ENCODE assay signal across 8 cellular contexts in genomic region chr14:101823511-101824120, GRCh38.
DNase-seq lines count a peak whose midpoint lies in the region; ATAC-seq and TF ChIP-seq lines count a peak whose summit lies in the region.

No MANE protein-coding gene starts in this region.

- H3K4me2 ChIP-seq in DND-41 (ENCODE audit: insufficient read depth, low read length) = no peak overlapping the region
- H3K4me2 ChIP-seq in GM23248 (ENCODE audit: unreplicated experiment) = peak overlapping the region; percentile 53

- H3K36me3 ChIP-seq in DND-41 (ENCODE audit: insufficient read depth, low read length) (peaks cover 65% of the 10 kb centered on the region), GM23248 (ENCODE audit: low read depth) (no peaks in the 10 kb centered on the region), prostate gland (no peaks in the 10 kb centered on the region)

- peaks cover 8% of the 10 kb centered on the region; the same call in 1 of the 2 replicates for H3F3A ChIP-seq in GM23248 (ENCODE audit: insufficient read depth)

- no peak for TF ChIP-seq CTCF in DND-41 (IDR thresholded peaks at IDR 0.05; ENCODE audit: borderline replicate concordance, extremely low read depth, low read length, poor library complexity, severe bottlenecking)
- TF ChIP-seq CTCF in prostate gland (IDR thresholded peaks at IDR 0.05) = no peak

- H3K27ac ChIP-seq in DND-41 (ENCODE audit: low read length) = no peak overlapping the region
- peak overlapping the region; percentile 45 for H3K27ac ChIP-seq in GM23248
- H3K27ac ChIP-seq in cingulate gyrus (ENCODE audit: low read depth, low read length) = peak overlapping the region; percentile 73
- H3K27ac ChIP-seq in prostate gland = peak overlapping the region; percentile 54 to 66

- no peaks in the 10 kb centered on the region for H3K27me3 ChIP-seq in DND-41 (ENCODE audit: insufficient read depth, low read length, poor library complexity)
- no peaks in the 10 kb centered on the region for H3K27me3 ChIP-seq in GM23248 (replicated peaks; ENCODE audit: insufficient read depth)
- H3K27me3 ChIP-seq in prostate gland (replicated peaks; ENCODE audit: insufficient read depth) = no peaks in the 10 kb centered on the region

- ATAC-seq in DND-41 (ENCODE audit: insufficient read depth, low read depth) = peak; percentile 35; the same call in 1 of the 3 replicates

- H3K4me3 ChIP-seq in DND-41 (ENCODE audit: low read depth in 1 of 2, low read length in 2 of 2) = no peak overlapping the region
- H3K4me3 ChIP-seq in GM23248 = peak overlapping the region; percentile 34
- no peak overlapping the region for H3K4me3 ChIP-seq in prostate gland

- DNase-seq in DND-41 (no peak), GM23248 (peak; percentile 76), T-helper 22 cell (ENCODE audit: low read depth) (peak; percentile 71), prostate gland (ENCODE audit: low spot score) (no peak), iPS-NIHi7 (ENCODE audit: extremely low spot score) (no peak), GM19240 (ENCODE audit: insufficient read length, low spot score) (no peak), NCI-H146 (lab: John Stamatoyannopoulos, UW) (no peak)

- H3K79me2 ChIP-seq in DND-41 (ENCODE audit: insufficient read depth, low read length) (peaks cover 100% of the 10 kb centered on the region), GM23248 (ENCODE audit: insufficient read depth) (peaks cover 100% of the 10 kb centered on the region)

- TF ChIP-seq POLR2A in prostate gland (IDR thresholded peaks at IDR 0.05) = no peak

- H3K9me3 ChIP-seq in DND-41 (ENCODE audit: insufficient read depth, low read length, severe bottlenecking) (no peaks in the 10 kb centered on the region), GM23248 (ENCODE audit: low read depth) (no peaks in the 10 kb centered on the region), prostate gland (no peaks in the 10 kb centered on the region)

- H2AFZ ChIP-seq in DND-41 (ENCODE audit: low read depth, low read length) = no peak overlapping the region
- H2AFZ ChIP-seq in GM23248 = 0 out of 2 replicates have a peak overlapping the region, but pooled peaks have one; percentile 14

- no peak overlapping the region for H3K9ac ChIP-seq in DND-41 (ENCODE audit: low read depth, low read length)
- peak overlapping the region; percentile 50 for H3K9ac ChIP-seq in GM23248

- peaks cover under 1% of the 10 kb centered on the region; the same call in 1 of the 2 replicates for H3K4me1 ChIP-seq in DND-41 (ENCODE audit: insufficient read depth, low read length)
- peaks cover 25% of the 10 kb centered on the region for H3K4me1 ChIP-seq in GM23248 (ENCODE audit: insufficient read depth)
- peaks cover 4% of the 10 kb centered on the region for H3K4me1 ChIP-seq in prostate gland (replicated peaks)

- H4K20me1 ChIP-seq in DND-41 (ENCODE audit: insufficient read depth, low read length) (peaks cover 71% of the 10 kb centered on the region), GM23248 (ENCODE audit: insufficient read depth) (no peaks in the 10 kb centered on the region; the same call in 1 of the 2 replicates)

- in situ Hi-C loops in GM23248 (cut with MboI) = no loop called here

- 30 to 31% methylated on average over 12 of the region's 12 CpGs for WGBS in GM23248 (ENCODE audit: low coverage in 1 of 2, low lambda C conversion rate in 2 of 2, missing lambda C conversion rate in 2 of 2), 2 experiments
- 19% methylated on average over 12 of the region's 12 CpGs for WGBS in prostate gland

- intact Hi-C loops in prostate gland (cut with DNase I) = loop anchor here (10.0 kb wide), 1 partner anchor 121 kb away; no protein-coding TSS in a partner anchor

- no peaks in the 10 kb centered on the region for H3K9me2 ChIP-seq in GM23248 (ENCODE audit: insufficient read depth)

Comparison
In these comparisons a context has a peak if more than half of its experiments do, and no peak if none do; other contexts are left out.
1. DNase-seq: peak in GM23248 (single experiment) and T-helper 22 cell (single experiment); none in DND-41 (single experiment), prostate gland (single experiment), iPS-NIHi7 (single experiment), GM19240 (single experiment) and NCI-H146 (single experiment).